1 cellular context compared by ENCODE assay signal in genomic region chr12:32418221-32418620, GRCh38.
TF ChIP-seq lines count a peak whose summit lies in the region.

No MANE protein-coding gene starts in this region.

TF ChIP-seq in GM23338, 12 proteins besides CTCF, POLR2A, EP300 and RAD21 (continued from another document):
- TF ChIP-seq REST (IDR thresholded peaks at IDR 0.05; ENCODE audit: unreplicated experiment) (no peak), ZNF114 (CRISPR knock-in tag; IDR thresholded peaks at IDR 0.05) (no peak), STAT1 (IDR thresholded peaks at IDR 0.05; ENCODE audit: unreplicated experiment) (no peak), ZNF331 (CRISPR knock-in tag; IDR thresholded peaks at IDR 0.05; ENCODE audit: low read depth) (no peak), NANOG (IDR thresholded peaks at IDR 0.05; ENCODE audit: borderline replicate concordance) (no peak), EZH2phosphoT487 (IDR thresholded peaks at IDR 0.05; ENCODE audit: unreplicated experiment) (no peak), JUNB (IDR thresholded peaks at IDR 0.05; ENCODE audit: unreplicated experiment) (no peak), EZH2 (IDR thresholded peaks at IDR 0.05; ENCODE audit: low read depth, unreplicated experiment) (no peak), POLR2AphosphoS5 (IDR thresholded peaks at IDR 0.05; ENCODE audit: low read depth) (no peak)
- TF ChIP-seq, protein P1, sequence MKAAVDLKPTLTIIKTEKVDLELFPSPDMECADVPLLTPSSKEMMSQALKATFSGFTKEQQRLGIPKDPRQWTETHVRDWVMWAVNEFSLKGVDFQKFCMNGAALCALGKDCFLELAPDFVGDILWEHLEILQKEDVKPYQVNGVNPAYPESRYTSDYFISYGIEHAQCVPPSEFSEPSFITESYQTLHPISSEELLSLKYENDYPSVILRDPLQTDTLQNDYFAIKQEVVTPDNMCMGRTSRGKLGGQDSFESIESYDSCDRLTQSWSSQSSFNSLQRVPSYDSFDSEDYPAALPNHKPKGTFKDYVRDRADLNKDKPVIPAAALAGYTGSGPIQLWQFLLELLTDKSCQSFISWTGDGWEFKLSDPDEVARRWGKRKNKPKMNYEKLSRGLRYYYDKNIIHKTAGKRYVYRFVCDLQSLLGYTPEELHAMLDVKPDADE (IDR thresholded peaks at IDR 0.05): no peak
- TF ChIP-seq, protein P2, sequence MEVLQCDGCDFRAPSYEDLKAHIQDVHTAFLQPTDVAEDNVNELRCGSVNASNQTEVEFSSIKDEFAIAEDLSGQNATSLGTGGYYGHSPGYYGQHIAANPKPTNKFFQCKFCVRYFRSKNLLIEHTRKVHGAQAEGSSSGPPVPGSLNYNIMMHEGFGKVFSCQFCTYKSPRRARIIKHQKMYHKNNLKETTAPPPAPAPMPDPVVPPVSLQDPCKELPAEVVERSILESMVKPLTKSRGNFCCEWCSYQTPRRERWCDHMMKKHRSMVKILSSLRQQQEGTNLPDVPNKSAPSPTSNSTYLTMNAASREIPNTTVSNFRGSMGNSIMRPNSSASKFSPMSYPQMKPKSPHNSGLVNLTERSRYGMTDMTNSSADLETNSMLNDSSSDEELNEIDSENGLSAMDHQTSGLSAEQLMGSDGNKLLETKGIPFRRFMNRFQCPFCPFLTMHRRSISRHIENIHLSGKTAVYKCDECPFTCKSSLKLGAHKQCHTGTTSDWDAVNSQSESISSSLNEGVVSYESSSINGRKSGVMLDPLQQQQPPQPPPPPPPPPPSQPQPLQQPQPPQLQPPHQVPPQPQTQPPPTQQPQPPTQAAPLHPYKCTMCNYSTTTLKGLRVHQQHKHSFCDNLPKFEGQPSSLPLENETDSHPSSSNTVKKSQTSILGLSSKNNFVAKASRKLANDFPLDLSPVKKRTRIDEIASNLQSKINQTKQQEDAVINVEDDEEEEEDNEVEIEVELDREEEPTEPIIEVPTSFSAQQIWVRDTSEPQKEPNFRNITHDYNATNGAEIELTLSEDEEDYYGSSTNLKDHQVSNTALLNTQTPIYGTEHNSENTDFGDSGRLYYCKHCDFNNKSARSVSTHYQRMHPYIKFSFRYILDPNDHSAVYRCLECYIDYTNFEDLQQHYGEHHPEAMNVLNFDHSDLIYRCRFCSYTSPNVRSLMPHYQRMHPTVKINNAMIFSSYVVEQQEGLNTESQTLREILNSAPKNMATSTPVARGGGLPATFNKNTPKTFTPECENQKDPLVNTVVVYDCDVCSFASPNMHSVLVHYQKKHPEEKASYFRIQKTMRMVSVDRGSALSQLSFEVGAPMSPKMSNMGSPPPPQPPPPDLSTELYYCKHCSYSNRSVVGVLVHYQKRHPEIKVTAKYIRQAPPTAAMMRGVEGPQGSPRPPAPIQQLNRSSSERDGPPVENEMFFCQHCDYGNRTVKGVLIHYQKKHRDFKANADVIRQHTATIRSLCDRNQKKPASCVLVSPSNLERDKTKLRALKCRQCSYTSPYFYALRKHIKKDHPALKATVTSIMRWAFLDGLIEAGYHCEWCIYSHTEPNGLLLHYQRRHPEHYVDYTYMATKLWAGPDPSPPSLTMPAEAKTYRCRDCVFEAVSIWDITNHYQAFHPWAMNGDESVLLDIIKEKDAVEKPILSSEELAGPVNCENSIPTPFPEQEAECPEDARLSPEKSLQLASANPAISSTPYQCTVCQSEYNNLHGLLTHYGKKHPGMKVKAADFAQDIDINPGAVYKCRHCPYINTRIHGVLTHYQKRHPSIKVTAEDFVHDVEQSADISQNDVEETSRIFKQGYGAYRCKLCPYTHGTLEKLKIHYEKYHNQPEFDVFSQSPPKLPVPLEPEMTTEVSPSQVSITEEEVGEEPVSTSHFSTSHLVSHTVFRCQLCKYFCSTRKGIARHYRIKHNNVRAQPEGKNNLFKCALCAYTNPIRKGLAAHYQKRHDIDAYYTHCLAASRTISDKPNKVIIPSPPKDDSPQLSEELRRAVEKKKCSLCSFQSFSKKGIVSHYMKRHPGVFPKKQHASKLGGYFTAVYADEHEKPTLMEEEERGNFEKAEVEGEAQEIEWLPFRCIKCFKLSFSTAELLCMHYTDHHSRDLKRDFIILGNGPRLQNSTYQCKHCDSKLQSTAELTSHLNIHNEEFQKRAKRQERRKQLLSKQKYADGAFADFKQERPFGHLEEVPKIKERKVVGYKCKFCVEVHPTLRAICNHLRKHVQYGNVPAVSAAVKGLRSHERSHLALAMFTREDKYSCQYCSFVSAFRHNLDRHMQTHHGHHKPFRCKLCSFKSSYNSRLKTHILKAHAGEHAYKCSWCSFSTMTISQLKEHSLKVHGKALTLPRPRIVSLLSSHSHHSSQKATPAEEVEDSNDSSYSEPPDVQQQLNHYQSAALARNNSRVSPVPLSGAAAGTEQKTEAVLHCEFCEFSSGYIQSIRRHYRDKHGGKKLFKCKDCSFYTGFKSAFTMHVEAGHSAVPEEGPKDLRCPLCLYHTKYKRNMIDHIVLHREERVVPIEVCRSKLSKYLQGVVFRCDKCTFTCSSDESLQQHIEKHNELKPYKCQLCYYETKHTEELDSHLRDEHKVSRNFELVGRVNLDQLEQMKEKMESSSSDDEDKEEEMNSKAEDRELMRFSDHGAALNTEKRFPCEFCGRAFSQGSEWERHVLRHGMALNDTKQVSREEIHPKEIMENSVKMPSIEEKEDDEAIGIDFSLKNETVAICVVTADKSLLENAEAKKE (CRISPR knock-in tag; IDR thresholded peaks at IDR 0.05): no peak
